10 cellular contexts compared by ENCODE assay signal in genomic region chr14:68961781-68962584, GRCh38. TPM values are rescaled to one million over a fixed set of nuclear protein-coding genes. Genes with fewer than 3 reads are reported as not detected.
DNase-seq lines count a peak whose midpoint lies in the region; ATAC-seq, FAIRE-seq and TF ChIP-seq lines count a peak whose summit lies in the region.
"Had no signal": no experiment of that assay in that cellular context is flagged by ENCODE, and none has a peak within 500 bp of the region (broad histone marks: within the 10 kb centered on the region; RNA-seq: fewer than 3 reads in every experiment).

No MANE protein-coding gene starts in this region.

- no peak for TF ChIP-seq CTCF in CD4-positive, alpha-beta T cell (IDR thresholded peaks at IDR 0.05)
- TF ChIP-seq CTCF in K562 (IDR thresholded peaks at IDR 0.05 in 2 of 3, conservative IDR thresholded peaks at IDR 0.05 in 1 of 3; ENCODE audit: insufficient read depth in 2 of 3, low read depth in 1 of 3, low read length in 3 of 3) (no peak), nephron (IDR thresholded peaks at IDR 0.05; ENCODE audit: unreplicated experiment in 3 of 3) (no peak)

- no peak overlapping the region for H3K4me3 ChIP-seq in K562
- H3K4me3 ChIP-seq: SJCRH30 had no signal

- no peak overlapping the region for H3K4me2 ChIP-seq in K562 (ENCODE audit: insufficient read depth, low read length)

- H3K27me3 Mint-ChIP-seq in CD4-positive, alpha-beta T cell = no peaks in the 10 kb centered on the region
- no peaks in the 10 kb centered on the region for H3K27me3 Mint-ChIP-seq in nephron (ENCODE audit: low read depth)

- no peak for TF ChIP-seq POLR2A in K562 (conservative IDR thresholded peaks at IDR 0.05)

- no peak overlapping the region for H3K4me3 Mint-ChIP-seq in CD4-positive, alpha-beta T cell
- H3K4me3 Mint-ChIP-seq in nephron = peak overlapping the region in 1 of 3 experiments; percentile 22
- H3K4me3 Mint-ChIP-seq: central memory CD8-positive, alpha-beta T cell had no signal

- H3K4me1 ChIP-seq in K562 (replicated peaks in 1 of 2; ENCODE audit: control insufficient read depth in 2 of 2, insufficient read depth in 2 of 2, low read length in 2 of 2) = peaks cover 6 to 11% of the 10 kb centered on the region in 2 experiments; a peak in 4 of 5 replicates

- WGBS in K562 (ENCODE audit: insufficient coverage, low coverage, missing lambda C conversion rate) = 70% methylated on average over 12 of the region's 16 CpGs

- H3K9me3 ChIP-seq in CD4-positive, alpha-beta T cell (ENCODE audit: control insufficient read depth, low read length) = no peaks in the 10 kb centered on the region
- no peaks in the 10 kb centered on the region for H3K9me3 ChIP-seq in K562 (replicated peaks; ENCODE audit: control insufficient read depth, insufficient read depth, low read depth, low read length)
- H3K9me3 ChIP-seq: SJCRH30 had no signal

- H3K79me2 ChIP-seq in K562 (ENCODE audit: control insufficient read depth, insufficient read depth, low read length) = peaks cover 28% of the 10 kb centered on the region

- CTCF ChIA-PET in CD4-positive, alpha-beta T cell (lab: Charles Lee) = no interaction called here
- CTCF ChIA-PET in K562 (lab: Yijun Ruan, JAX; ENCODE audit: low intra/inter-chr PET ratio) = no interaction called here

- POLR2A ChIA-PET in CD4-positive, alpha-beta T cell (lab: Charles Lee) = interaction anchor here (1.1 kb wide), 1 partner anchor 14 kb away, joined by 3 read pairs; no protein-coding TSS in a partner anchor
- POLR2A ChIA-PET in K562 (lab: Yijun Ruan, JAX) = interaction anchor here (0.6 kb wide), 1 partner anchor 45 kb away, joined by 3 read pairs; no protein-coding TSS in a partner anchor

- BruUV-seq in K562 (replicated peaks; lab: Mats Ljungman, UMichigan) = no TSS peak

- peaks cover 18% of the 10 kb centered on the region for H4K20me1 ChIP-seq in K562 (replicated peaks; ENCODE audit: control insufficient read depth, insufficient read depth, low read length)

- H3K27me3 ChIP-seq in CD4-positive, alpha-beta T cell (ENCODE audit: control insufficient read depth, insufficient read depth, low read length) = no peaks in the 10 kb centered on the region
- no peaks in the 10 kb centered on the region for H3K27me3 ChIP-seq in K562 (ENCODE audit: control insufficient read depth in 2 of 2, insufficient read depth in 2 of 2, low read length in 2 of 2)
- H3K27me3 ChIP-seq: SJCRH30 had no signal

- H2AFZ ChIP-seq in K562 (ENCODE audit: low read depth, low read length) = no peak overlapping the region

- no peak for FAIRE-seq in K562 (lab: Jason Lieb, UNC)

- intact Hi-C loops in CD4-positive, alpha-beta T cell (cut with DNase I, micrococcal nuclease) = no loop called here
- intact Hi-C loops in K562 (cut with micrococcal nuclease) = no loop called here

- TF ChIP-seq EP300 in K562 (IDR thresholded peaks at IDR 0.05; ENCODE audit: low read length) = no peak

- ATAC-seq in CD4-positive, alpha-beta T cell (ENCODE audit: poor library complexity) = no peak
- ATAC-seq in K562 = no peak
- no peak for ATAC-seq in GM18498 (IDR thresholded peaks at IDR 0.05; ENCODE audit: unreplicated experiment)
- no peak for ATAC-seq in GM19452 (IDR thresholded peaks at IDR 0.05; ENCODE audit: unreplicated experiment)
- ATAC-seq in GM19463 (IDR thresholded peaks at IDR 0.05; ENCODE audit: unreplicated experiment) = no peak

- H3K36me3 ChIP-seq in K562 (ENCODE audit: control insufficient read depth, insufficient read depth, low read length) = peaks cover 7% of the 10 kb centered on the region; the same call in 2 of the 3 replicates

- no peak for DNase-seq in CD4-positive, alpha-beta T cell
- DNase-seq in M059J (ENCODE audit: low read depth) (peak; percentile 92), K562 (ENCODE audit: extremely low read depth in 1 of 4, low spot score in 3 of 4) (peak in 1 of 4 experiments; percentile 24), NCI-H510A treated with DMSO at 0.1 percent for 48 hours (lab: John Stamatoyannopoulos, UW) (no peak)

- H3K9ac ChIP-seq in K562 (ENCODE audit: insufficient read depth in 1 of 2, low read depth in 2 of 2, low read length in 2 of 2) = no peak overlapping the region; a peak in 1 of 4 replicates

- in situ Hi-C loops in K562 (cut with MboI) = no loop called here

- peak overlapping the region; percentile 97 for H3K27ac Mint-ChIP-seq in CD4-positive, alpha-beta T cell
- peak overlapping the region; percentile 4 to 77 (median 72) for H3K27ac Mint-ChIP-seq in nephron

- H3K9me1 ChIP-seq in K562 (ENCODE audit: control insufficient read depth, insufficient read depth, low read length) = no peaks in the 10 kb centered on the region

- H3K27ac ChIP-seq in CD4-positive, alpha-beta T cell (ENCODE audit: low read depth, low read length) = no peak overlapping the region
- H3K27ac ChIP-seq in K562 (ENCODE audit: extremely low read depth, low read depth, low read length) = no peak overlapping the region
- H3K27ac ChIP-seq: SJCRH30 had no signal

- no peaks in the 10 kb centered on the region for H3K9me3 Mint-ChIP-seq in CD4-positive, alpha-beta T cell
- H3K9me3 Mint-ChIP-seq in nephron = no peaks in the 10 kb centered on the region
- H3K9me3 Mint-ChIP-seq: central memory CD8-positive, alpha-beta T cell had no signal

- H3K4me1 Mint-ChIP-seq in CD4-positive, alpha-beta T cell (ENCODE audit: low read depth) = peaks cover 96% of the 10 kb centered on the region
- peaks cover 78% of the 10 kb centered on the region for H3K4me1 Mint-ChIP-seq in nephron

- TF ChIP-seq RAD21 in K562 (CRISPR knock-in tag; conservative IDR thresholded peaks at IDR 0.05 in 1 of 2, IDR thresholded peaks at IDR 0.05 in 1 of 2) = no peak

- peaks cover 44% of the 10 kb centered on the region for H3K36me3 Mint-ChIP-seq in CD4-positive, alpha-beta T cell (ENCODE audit: low read depth)
- H3K36me3 Mint-ChIP-seq in nephron (ENCODE audit: low read depth) = peaks cover under 1% of the 10 kb centered on the region

TF ChIP-seq in K562, 482 proteins besides CTCF, POLR2A, EP300 and RAD21:
- peak; percentile 83 for TF ChIP-seq RFX1 (IDR thresholded peaks at IDR 0.05)
- no peak for TF ChIP-seq EHMT2 (IDR thresholded peaks at IDR 0.05)
- no peak for TF ChIP-seq ZNF655 (CRISPR knock-in tag; IDR thresholded peaks at IDR 0.05)
- TF ChIP-seq SMARCA5 (IDR thresholded peaks at IDR 0.05) = no peak
- TF ChIP-seq SNIP1 (IDR thresholded peaks at IDR 0.05; ENCODE audit: low read depth) = no peak
- no peak for TF ChIP-seq NFYB (IDR thresholded peaks at IDR 0.05; ENCODE audit: extremely low read depth, insufficient read length)

RNA-seq across cellular contexts. Expression of gene ACTN1, which starts 17.1 kb away (rescaled TPM):
- 100 to 1,000 TPM; 128 to 143 TPM for total RNA-seq in CD4-positive, alpha-beta T cell
- 221 and 363 TPM in 2 replicates for total RNA-seq in M059J (2014; rRNA removed; shearing (Covaris generic))
- total RNA-seq in K562 (2011; cell fraction: chromatin; rRNA removed; ENCODE audit: low replicate concordance) = 54.6 and 92.3 TPM in 2 replicates
- total RNA-seq in K562 (2011; cell fraction: nucleolus; rRNA removed) = 49.7 and 53.4 TPM in 2 replicates
- 46.1 and 65.6 TPM in 2 replicates for total RNA-seq in K562 (2011; cell fraction: nucleoplasm; rRNA removed)
- total RNA-seq in K562 (2014; rRNA removed) (42.5 and 47.3 TPM in 2 replicates), K562 (2014; rRNA removed; fragmentation: Illumina TruSeq; extraction: Trizol) (15.9 and 16.8 TPM in 2 replicates), K562 (2015; rRNA removed; fragmentation: Illumina TruSeq; extraction: Trizol) (26.1 and 26.8 TPM in 2 replicates), K562 (2021) (62.3 and 67.7 TPM in 2 replicates)
- polyA plus RNA-seq in K562 (2011; rRNA removed) (37.3 and 44.7 TPM in 2 replicates), K562 (2014; fragmentation: Illumina TruSeq; extraction: Trizol) (56.9 and 59.2 TPM in 2 replicates), K562 (2014; fragmentation: Nextera tagmentation; extraction: Ambion mirVana) (1 to 10 TPM; 2.2 to 5.6 TPM), K562 (2014; rRNA removed) (30.8 and 34.5 TPM in 2 replicates)
- polyA plus RNA-seq in K562 (2011; cell fraction: cytosol; rRNA removed) = 33.0 and 71.5 TPM in 2 replicates
- 38.8 and 47.1 TPM in 2 replicates for polyA plus RNA-seq in K562 (2011; cell fraction: nucleus; rRNA removed)
- polyA plus RNA-seq in K562 (2012) = 63.9 and 83.3 TPM in 2 replicates
- polyA minus RNA-seq in K562 (2011; rRNA and poly(A)+ RNA removed) = 50.7 and 52.2 TPM in 2 replicates
- 66.1 and 73.5 TPM in 2 replicates for polyA minus RNA-seq in K562 (2011; cell fraction: cytosol; rRNA and poly(A)+ RNA removed)
- polyA minus RNA-seq in K562 (2011; cell fraction: nucleus; rRNA and poly(A)+ RNA removed) = 25.3 and 32.7 TPM in 2 replicates
